In genomic region chr13:66663206-66663605, GRCh38 we compare ENCODE assay signal across 25 cellular contexts.
A peak's percentile ranks its signal among the peaks of the same experiment; 100 is the strongest.
DNase-seq lines count a peak whose midpoint lies in the region; ATAC-seq, FAIRE-seq and TF ChIP-seq lines count a peak whose summit lies in the region.
"Had no signal": no experiment of that assay in that cellular context is flagged by ENCODE, and none has a peak within 500 bp of the region (broad histone marks: within the 10 kb centered on the region; RNA-seq: fewer than 3 reads in every experiment).

No MANE protein-coding gene starts in this region.

- H3K9ac ChIP-seq in SU-DHL-6 (ENCODE audit: low read length) (no peak overlapping the region), neural progenitor cell (no peak overlapping the region)
- H3K9ac ChIP-seq: BLaER1, GM23248 had no signal

- H3K36me3 ChIP-seq in HEK293 (ENCODE audit: control insufficient read depth in 2 of 2, insufficient read depth in 1 of 2, low read length in 2 of 2), result no peaks in the 10 kb centered on the region
- H3K36me3 ChIP-seq in SU-DHL-6 (ENCODE audit: low read length), result no peaks in the 10 kb centered on the region; the same call in 1 of the 2 replicates
- no peaks in the 10 kb centered on the region for H3K36me3 ChIP-seq in neural progenitor cell
- no peaks in the 10 kb centered on the region for H3K36me3 ChIP-seq in A673 (ENCODE audit: insufficient read depth, low read length, poor library complexity, severe bottlenecking)
- H3K36me3 ChIP-seq: BLaER1 had no signal

- peaks cover 54% of the 10 kb centered on the region for H3K4me1 Mint-ChIP-seq in neural progenitor cell
- H3K4me1 Mint-ChIP-seq: CD4-positive, CD25-positive, alpha-beta regulatory T cell had no signal

- CTCF ChIA-PET in A549 (lab: Yijun Ruan, JAX) (no interaction called here), HEK293 (lab: Yijun Ruan, JAX) (no interaction called here), A673 (lab: Charles Lee) (no interaction called here)

- TF ChIP-seq POLR2A in A549 (IDR thresholded peaks at IDR 0.05; ENCODE audit: low read length), result no peak

- no peaks in the 10 kb centered on the region for H3K27me3 Mint-ChIP-seq in neural progenitor cell (ENCODE audit: insufficient read depth, low read depth)
- H3K27me3 Mint-ChIP-seq: B cell; CD4-positive, CD25-positive, alpha-beta regulatory T cell had no signal

- FAIRE-seq in A549 (lab: Jason Lieb, UNC), result no peak
- FAIRE-seq: GM12878, GM19239, H1 had no signal

- intact Hi-C loops in A673 (cut with micrococcal nuclease; ENCODE audit: unreplicated experiment), result no loop called here

- no peak overlapping the region for H3K27ac ChIP-seq in A549
- H3K27ac ChIP-seq in HEK293 (ENCODE audit: extremely low read depth, low read depth, low read length), result no peak overlapping the region
- H3K27ac ChIP-seq in SU-DHL-6 (ENCODE audit: low read depth, low read length), result peak overlapping the region; percentile 7; the same call in 1 of the 2 replicates
- H3K27ac ChIP-seq in neural progenitor cell, result no peak overlapping the region
- no peak overlapping the region for H3K27ac ChIP-seq in A673 (ENCODE audit: low read depth, low read length, poor library complexity, severe bottlenecking)
- H3K27ac ChIP-seq: BLaER1, C4-2B, GM23248 had no signal

- no peak for TF ChIP-seq CTCF in A549 (IDR thresholded peaks at IDR 0.05)
- TF ChIP-seq CTCF in HEK293 (tag by site-specific recombination; IDR thresholded peaks at IDR 0.05), result no peak
- TF ChIP-seq CTCF in SU-DHL-6 (IDR thresholded peaks at IDR 0.05; ENCODE audit: insufficient read depth, low read length, poor library complexity, severe bottlenecking), result no peak
- TF ChIP-seq CTCF in neural progenitor cell (IDR thresholded peaks at IDR 0.05), result no peak
- TF ChIP-seq CTCF in A673 (conservative IDR thresholded peaks at IDR 0.05; ENCODE audit: low read depth, low read length), result no peak

- peak overlapping the region; percentile 75 for H3K27ac Mint-ChIP-seq in neural progenitor cell
- H3K27ac Mint-ChIP-seq: B cell; CD4-positive, CD25-positive, alpha-beta regulatory T cell; CD8-positive, alpha-beta T cell; H9; HFFc6 had no signal

- H3K4me1 ChIP-seq in A549, result peaks cover 36% of the 10 kb centered on the region
- H3K4me1 ChIP-seq in HEK293 (ENCODE audit: control insufficient read depth, insufficient read depth, low read length), result no peaks in the 10 kb centered on the region
- peaks cover 23% of the 10 kb centered on the region for H3K4me1 ChIP-seq in neural progenitor cell
- H3K4me1 ChIP-seq in A673 (ENCODE audit: insufficient read depth, low read length, poor library complexity, severe bottlenecking), result peaks cover 29% of the 10 kb centered on the region
- H3K4me1 ChIP-seq: Caco-2 had no signal

- H4K20me1 ChIP-seq in SU-DHL-6 (ENCODE audit: low read depth, low read length) (no peaks in the 10 kb centered on the region), neural progenitor cell (ENCODE audit: low read depth) (no peaks in the 10 kb centered on the region)
- H4K20me1 ChIP-seq: BLaER1 had no signal

- H3F3A ChIP-seq in SU-DHL-6 (ENCODE audit: insufficient read depth), result peaks cover 40% of the 10 kb centered on the region
- no peaks in the 10 kb centered on the region for H3F3A ChIP-seq in neural progenitor cell (ENCODE audit: low read depth)

- H3K79me2 ChIP-seq in SU-DHL-6 (ENCODE audit: insufficient read depth, low read length), result no peaks in the 10 kb centered on the region
- no peaks in the 10 kb centered on the region for H3K79me2 ChIP-seq in neural progenitor cell (ENCODE audit: low read depth)

- H3K27me3 ChIP-seq in SU-DHL-6 (ENCODE audit: low read length) (no peaks in the 10 kb centered on the region), neural progenitor cell (no peaks in the 10 kb centered on the region), A673 (replicated peaks; ENCODE audit: insufficient read depth, low read depth, low read length, poor library complexity) (no peaks in the 10 kb centered on the region)
- H3K27me3 ChIP-seq: BLaER1 had no signal

- H3K4me3 ChIP-seq in A549 (no peak overlapping the region), HEK293 (ENCODE audit: low read depth, low read length) (no peak overlapping the region), SU-DHL-6 (ENCODE audit: insufficient read depth, low read length, poor library complexity, severe bottlenecking) (no peak overlapping the region), neural progenitor cell (no peak overlapping the region), A673 (ENCODE audit: low read depth, low read length, poor library complexity, severe bottlenecking) (no peak overlapping the region)
- H3K4me3 ChIP-seq: BLaER1, GM12878, GM23248 had no signal

- no peak for ATAC-seq in A549
- ATAC-seq: CD8-positive, alpha-beta T cell; GM12878; HCT116 had no signal

- no peaks in the 10 kb centered on the region for H3K9me2 ChIP-seq in SU-DHL-6 (replicated peaks; ENCODE audit: insufficient read depth, low read length)

- H2AFZ ChIP-seq in SU-DHL-6 (ENCODE audit: low read depth, low read length, severe bottlenecking) (no peak overlapping the region), neural progenitor cell (replicated peaks) (no peak overlapping the region)
- H2AFZ ChIP-seq: GM23248 had no signal

- no peak for DNase-seq in A549 (ENCODE audit: low read depth in 1 of 2, low spot score in 1 of 2)
- DNase-seq in neural progenitor cell (ENCODE audit: low spot score), result no peak
- no peak for DNase-seq in SHP77 treated with DMSO at 0.1 percent for 48 hours (lab: John Stamatoyannopoulos, UW)
- DNase-seq in H4 (ENCODE audit: low spot score), result no peak
- DNase-seq in A673 (ENCODE audit: low spot score), result no peak
- DNase-seq: 8988T; Caco-2; CD4-positive, CD25-positive, alpha-beta regulatory T cell; CD8-positive, alpha-beta T cell; DMS153; DND-41; EL; GDM1; GM23248; H9; HFFc6 had no signal

- BruUV-seq in A673 (replicated peaks; lab: Mats Ljungman, UMichigan), result no TSS peak

- H3K9me3 ChIP-seq in A549 (no peaks in the 10 kb centered on the region), HEK293 (ENCODE audit: control insufficient read depth, insufficient read depth, low read depth, low read length) (no peaks in the 10 kb centered on the region), SU-DHL-6 (ENCODE audit: insufficient read depth, low read length) (no peaks in the 10 kb centered on the region), neural progenitor cell (ENCODE audit: low read depth) (no peaks in the 10 kb centered on the region), A673 (ENCODE audit: low read depth, low read length, poor library complexity, severe bottlenecking) (no peaks in the 10 kb centered on the region)
- H3K9me3 ChIP-seq: BLaER1, Caco-2 had no signal

- TF ChIP-seq RAD21 in A549 (conservative IDR thresholded peaks at IDR 0.05 in 1 of 2, IDR thresholded peaks at IDR 0.05 in 1 of 2), result no peak

- TF ChIP-seq EP300 in A549 (IDR thresholded peaks at IDR 0.05), result no peak

- 69% methylated on average over 2 of the region's 2 CpGs for WGBS in A549 (ENCODE audit: missing lambda C conversion rate)

- no peak overlapping the region for H3K4me3 Mint-ChIP-seq in neural progenitor cell
- H3K4me3 Mint-ChIP-seq: B cell; CD4-positive, CD25-positive, alpha-beta regulatory T cell; CD8-positive, alpha-beta T cell; H9; HFFc6 had no signal

- H3K9me3 Mint-ChIP-seq in neural progenitor cell, result no peaks in the 10 kb centered on the region
- H3K9me3 Mint-ChIP-seq: CD8-positive, alpha-beta T cell; H9; HFFc6 had no signal

- no peaks in the 10 kb centered on the region for H3K36me3 Mint-ChIP-seq in neural progenitor cell
- H3K36me3 Mint-ChIP-seq: CD4-positive, CD25-positive, alpha-beta regulatory T cell; CD8-positive, alpha-beta T cell had no signal

- POLR2A ChIA-PET in A549 (lab: Yijun Ruan, JAX), result no interaction called here
- POLR2A ChIA-PET in HEK293 (lab: Yijun Ruan, JAX), result no interaction called here
- POLR2A ChIA-PET in A673 (lab: Charles Lee; ENCODE audit: low non-redundant PET), result no interaction called here

- H3K4me2 ChIP-seq in A549 (no peak overlapping the region), SU-DHL-6 (ENCODE audit: low read depth, low read length, poor library complexity, severe bottlenecking) (no peak overlapping the region), neural progenitor cell (peak overlapping the region; percentile 36)

TF ChIP-seq in A549, 52 proteins besides CTCF, POLR2A, EP300 and RAD21:
- TF ChIP-seq FOSB (CRISPR knock-in tag; IDR thresholded peaks at IDR 0.05) (no peak), MAFK (IDR thresholded peaks at IDR 0.05; ENCODE audit: partially characterized antibody) (peak; percentile 67)

TF ChIP-seq in HEK293, 187 proteins besides CTCF, POLR2A, EP300 and RAD21:
- TF ChIP-seq ELK4 (IDR thresholded peaks at IDR 0.05; ENCODE audit: borderline replicate concordance, low read depth, low read length) (0 out of 2 replicates have a peak, but pooled peaks have one; percentile 55), ZNF830 (tag by site-specific recombination; IDR thresholded peaks at IDR 0.05; ENCODE audit: low read depth) (no peak)
